ENCODE assay signal across 8 cellular contexts in genomic region chr16:15027503-15028344, GRCh38. TPM values are rescaled to one million over a fixed set of nuclear protein-coding genes. Genes with fewer than 3 reads are reported as not detected.
DNase-seq lines count a peak whose midpoint lies in the region; ATAC-seq and TF ChIP-seq lines count a peak whose summit lies in the region.
"Not testable (repeated sequence)": the region's sequence is repeated elsewhere in the genome, so short reads cannot be mapped to it uniquely, and the experiment has no call there.

No MANE protein-coding gene starts in this region.

- H3K9me3 ChIP-seq in T-helper 17 cell (ENCODE audit: control insufficient read depth, low read length, poor library complexity, severe bottlenecking); heart left ventricle; mucosa of descending colon; psoas muscle; tibial artery: not testable (repeated sequence)

- H3K4me1 ChIP-seq in heart left ventricle (peaks cover 0 to 22% (median 0%) of the 10 kb centered on the region in 12 donors), tibial artery (peaks cover 0 to 39% (median 7%) of the 10 kb centered on the region in 4 donors)
- H3K4me1 ChIP-seq in mucosa of descending colon (ENCODE audit: low read depth); psoas muscle: not testable (repeated sequence)

- H3K4me3 ChIP-seq in heart left ventricle, mucosa of descending colon, psoas muscle, tibial artery: not testable (repeated sequence)

- H3K9me3 Mint-ChIP-seq in activated naive CD8-positive, alpha-beta T cell treated with anti-CD3 and anti-CD28 coated beads, Interleukin-2, amount 50 U/mL, for 24 hours; dendritic cell treated with granulocyte-macrophage colony-stimulating factor and Interleukin-4, amounts not matched to agents 40 ng/mL and 50 ng/mL, for 4 days: not testable (repeated sequence)

- DNase-seq in G401 (ENCODE audit: low spot score): peak; percentile 73
- not testable (repeated sequence) for DNase-seq in T-helper 17 cell; activated naive CD8-positive, alpha-beta T cell treated with anti-CD3 and anti-CD28 coated beads, Interleukin-2, amount 50 U/mL, for 24 hours; heart left ventricle; mucosa of descending colon; tibial artery
- DNase-seq in psoas muscle: peak in 1 of 2 donors; percentile 62

- H3K4me3 Mint-ChIP-seq in T-helper 17 cell: peak overlapping the region; percentile 50
- not testable (repeated sequence) for H3K4me3 Mint-ChIP-seq in activated naive CD8-positive, alpha-beta T cell treated with anti-CD3 and anti-CD28 coated beads, Interleukin-2, amount 50 U/mL, for 24 hours; dendritic cell treated with granulocyte-macrophage colony-stimulating factor and Interleukin-4, amounts not matched to agents 40 ng/mL and 50 ng/mL, for 4 days

- not testable (repeated sequence) for H3K27ac Mint-ChIP-seq in T-helper 17 cell
- peak overlapping the region; percentile 2 for H3K27ac Mint-ChIP-seq in activated naive CD8-positive, alpha-beta T cell treated with anti-CD3 and anti-CD28 coated beads, Interleukin-2, amount 50 U/mL, for 24 hours
- H3K27ac Mint-ChIP-seq in dendritic cell treated with granulocyte-macrophage colony-stimulating factor and Interleukin-4, amounts not matched to agents 40 ng/mL and 50 ng/mL, for 4 days: peak overlapping the region; percentile 59

- intact Hi-C loops in dendritic cell treated with granulocyte-macrophage colony-stimulating factor and Interleukin-4, amounts not matched to agents 40 ng/mL and 50 ng/mL, for 4 days (cut with micrococcal nuclease); heart left ventricle (cut with DNase I); mucosa of descending colon (cut with DNase I, micrococcal nuclease); psoas muscle (cut with DNase I); tibial artery (cut with DNase I; ENCODE audit: low total_unique reads): not testable (repeated sequence)

- WGBS in heart left ventricle, 4 donors: 82 to 94% (median 88%) methylated on average over 28 to 29 of the region's 29 CpGs
- WGBS in psoas muscle, 3 donors: 66 to 86% (median 68%) methylated on average over 28 to 29 of the region's 29 CpGs

- in situ Hi-C loops in G401 (cut with HindIII; ENCODE audit: low sequenced_read_pairs): not testable (repeated sequence)

- not testable (repeated sequence) for H3K27me3 ChIP-seq in heart left ventricle; psoas muscle (ENCODE audit: insufficient read depth in 3 of 3, low read length in 2 of 3); tibial artery

- ATAC-seq in T-helper 17 cell; activated naive CD8-positive, alpha-beta T cell treated with anti-CD3 and anti-CD28 coated beads, Interleukin-2, amount 50 U/mL, for 24 hours: not testable (repeated sequence)
- peak in 3 of 4 donors; percentile 1 to 7 (median 5) for ATAC-seq in heart left ventricle
- ATAC-seq in mucosa of descending colon: peak; percentile 2
- ATAC-seq in psoas muscle: peak; percentile 34 to 66 (median 52)

- not testable (repeated sequence) for H3K27ac ChIP-seq in heart left ventricle, psoas muscle
- H3K27ac ChIP-seq in tibial artery: peak overlapping the region; percentile 35 to 41

- H3K36me3 ChIP-seq in heart left ventricle (peaks cover 4 to 91% (median 73%) of the 10 kb centered on the region in 9 donors), mucosa of descending colon (ENCODE audit: low read depth) (peaks cover 16% of the 10 kb centered on the region), psoas muscle (ENCODE audit: insufficient read depth in 1 of 2, low read depth in 1 of 2) (peaks cover 0 to 59% of the 10 kb centered on the region in 2 donors), tibial artery (peaks cover 28 to 69% (median 62%) of the 10 kb centered on the region in 3 donors)

- peaks cover 24% of the 10 kb centered on the region for H3K4me1 Mint-ChIP-seq in T-helper 17 cell
- H3K4me1 Mint-ChIP-seq in activated naive CD8-positive, alpha-beta T cell treated with anti-CD3 and anti-CD28 coated beads, Interleukin-2, amount 50 U/mL, for 24 hours: not testable (repeated sequence)
- H3K4me1 Mint-ChIP-seq in dendritic cell treated with granulocyte-macrophage colony-stimulating factor and Interleukin-4, amounts not matched to agents 40 ng/mL and 50 ng/mL, for 4 days (ENCODE audit: low read depth): peaks cover 55% of the 10 kb centered on the region

- H3K36me3 Mint-ChIP-seq in T-helper 17 cell (ENCODE audit: low read depth): peaks cover 10% of the 10 kb centered on the region
- H3K36me3 Mint-ChIP-seq in activated naive CD8-positive, alpha-beta T cell treated with anti-CD3 and anti-CD28 coated beads, Interleukin-2, amount 50 U/mL, for 24 hours (ENCODE audit: low read depth): peaks cover 44% of the 10 kb centered on the region
- H3K36me3 Mint-ChIP-seq in dendritic cell treated with granulocyte-macrophage colony-stimulating factor and Interleukin-4, amounts not matched to agents 40 ng/mL and 50 ng/mL, for 4 days (ENCODE audit: low read depth): peaks cover 96% of the 10 kb centered on the region

- TF ChIP-seq CTCF in heart left ventricle (IDR thresholded peaks at IDR 0.05); mucosa of descending colon (IDR thresholded peaks at IDR 0.05); psoas muscle (IDR thresholded peaks at IDR 0.05); tibial artery (IDR thresholded peaks at IDR 0.05): not testable (repeated sequence)

- not testable (repeated sequence) for H3K27me3 Mint-ChIP-seq in T-helper 17 cell; activated naive CD8-positive, alpha-beta T cell treated with anti-CD3 and anti-CD28 coated beads, Interleukin-2, amount 50 U/mL, for 24 hours; dendritic cell treated with granulocyte-macrophage colony-stimulating factor and Interleukin-4, amounts not matched to agents 40 ng/mL and 50 ng/mL, for 4 days

- TF ChIP-seq POLR2A in heart left ventricle (IDR thresholded peaks at IDR 0.05): not testable (repeated sequence)

RNA-seq across cellular contexts. Expression of gene NTAN1, which starts 28.1 kb away (rescaled TPM):
- 59.1 and 69.6 TPM in 2 replicates for total RNA-seq in G401 (2014; rRNA removed; shearing (Covaris generic))
- 10 to 100 TPM; 26.5 to 34.4 TPM for total RNA-seq in T-helper 17 cell
- total RNA-seq in heart left ventricle: 10 to 100 TPM; 14.8 to 52.0 (median 29.8) TPM
- 10 to 100 TPM; 29.2 to 31.9 TPM for polyA plus RNA-seq in heart left ventricle
- 10 to 100 TPM; 28.0 to 45.3 (median 39.8) TPM for total RNA-seq in mucosa of descending colon
- 10 to 100 TPM; 21.8 to 34.3 (median 23.8) TPM for total RNA-seq in psoas muscle
- 10 to 100 TPM; 41.6 to 78.0 (median 54.2) TPM for polyA plus RNA-seq in psoas muscle

RNA-seq across cellular contexts. Expression of gene PDXDC1, which starts 52.9 kb away (rescaled TPM):
- 41.5 and 45.2 TPM in 2 replicates for total RNA-seq in G401 (2014; rRNA removed; shearing (Covaris generic))
- total RNA-seq in T-helper 17 cell (10 to 100 TPM; 58.4 to 78.8 TPM), heart left ventricle (10 to 100 TPM; 43.4 to 80.0 (median 74.5) TPM), mucosa of descending colon (100 to 1,000 TPM; 161 to 258 (median 233) TPM), psoas muscle (10 to 100 TPM; 52.3 to 82.5 (median 59.3) TPM)
- polyA plus RNA-seq in heart left ventricle (10 to 100 TPM; 19.9 to 68.9 TPM), psoas muscle (10 to 100 TPM; 22.1 to 45.5 (median 24.8) TPM)
